In genomic region chr5:150700298-150700599, GRCh38 we compare ENCODE assay signal across 9 cellular contexts. TPM values are rescaled to one million over a fixed set of nuclear protein-coding genes. Genes with fewer than 3 reads are reported as not detected.
A peak's percentile ranks its signal among the peaks of the same experiment; 100 is the strongest.
DNase-seq lines count a peak whose midpoint lies in the region; ATAC-seq, FAIRE-seq and TF ChIP-seq lines count a peak whose summit lies in the region.
"Had no signal": no experiment of that assay in that cellular context is flagged by ENCODE, and none has a peak within 500 bp of the region (broad histone marks: within the 10 kb centered on the region; RNA-seq: fewer than 3 reads in every experiment).

No MANE protein-coding gene starts in this region.

- FAIRE-seq in bronchial epithelial cell (lab: Jason Lieb, UNC): no peak

- DNase-seq in Caco-2: no peak
- DNase-seq in bronchial epithelial cell (ENCODE audit: low read depth): no peak
- DNase-seq in naive thymus-derived CD8-positive, alpha-beta T cell: no peak
- no peak for DNase-seq in NK-92 treated with Interleukin-12 subunit alpha and Interleukin-12 subunit beta, amount 100 ng/mL, for 24 hours (lab: John Stamatoyannopoulos, UW)
- no peak for DNase-seq in NCI-H774 (lab: John Stamatoyannopoulos, UW)
- DNase-seq in SK-N-DZ (ENCODE audit: low spot score): no peak
- DNase-seq in stimulated activated CD4-positive, alpha-beta T cell treated with anti-CD3 and anti-CD28 coated beads, Interleukin-2, amount 100 ng/mL, for 24 hours: no peak

- POLR2A ChIA-PET in Caco-2 (lab: Charles Lee): interaction anchor here (0.6 to 1.7 kb wide), 9 partner anchors 17 to 140 kb away, joined by 3 to 15 read pairs (median 5); partner anchors contain the start of gene DCTN4
- POLR2A ChIA-PET in naive thymus-derived CD8-positive, alpha-beta T cell (lab: Charles Lee): interaction anchor here (0.6 to 2.4 kb wide), 14 partner anchors 9 to 1071 kb away, joined by 3 to 27 read pairs (median 8); partner anchors contain the start of genes CD74, DCTN4, G3BP1 and IRGM

- no peaks in the 10 kb centered on the region for H3K4me1 Mint-ChIP-seq in Caco-2 (ENCODE audit: low read depth, unreplicated experiment)
- H3K4me1 Mint-ChIP-seq in naive thymus-derived CD8-positive, alpha-beta T cell: peaks cover 0 to 7% (median under 1%) of the 10 kb centered on the region in 4 donors
- H3K4me1 Mint-ChIP-seq: neural crest cell had no signal

- intact Hi-C loops in Caco-2 (cut with micrococcal nuclease; ENCODE audit: unreplicated experiment): loop anchor here (1.0 to 10.0 kb wide), 3 partner anchors 139 to 245 kb away; partner anchors contain the start of gene IRGM

- peaks cover 34% of the 10 kb centered on the region for H3K36me3 Mint-ChIP-seq in Caco-2 (ENCODE audit: insufficient read depth, unreplicated experiment)
- H3K36me3 Mint-ChIP-seq in naive thymus-derived CD8-positive, alpha-beta T cell: peaks cover 0 to 40% (median 9%) of the 10 kb centered on the region in 3 donors

- peak overlapping the region; percentile 98 for H3K4me3 ChIP-seq in Caco-2 (ENCODE audit: low read depth, low read length)
- peak overlapping the region; percentile 94 for H3K4me3 ChIP-seq in bronchial epithelial cell (ENCODE audit: low read depth, low read length)

- H3K36me3 ChIP-seq in Caco-2 (ENCODE audit: control insufficient read depth, insufficient read depth, low read length) (peaks cover 3% of the 10 kb centered on the region), bronchial epithelial cell (ENCODE audit: control insufficient read depth, insufficient read depth, low read length) (peaks cover 14% of the 10 kb centered on the region)

- no peaks in the 10 kb centered on the region for H3K9me3 ChIP-seq in Caco-2

- TF ChIP-seq CTCF in Caco-2 (IDR thresholded peaks at IDR 0.05; ENCODE audit: insufficient read depth in 1 of 2, low read depth in 1 of 2, low read length in 1 of 2, severe bottlenecking in 1 of 2, unreplicated experiment in 1 of 2) (no peak), bronchial epithelial cell (IDR thresholded peaks at IDR 0.05; ENCODE audit: insufficient read depth, low read length, severe bottlenecking) (no peak)

- ATAC-seq in HG03095 (IDR thresholded peaks at IDR 0.05; ENCODE audit: unreplicated experiment): peak; percentile 3
- peak; percentile 0 to 11 for ATAC-seq in naive thymus-derived CD8-positive, alpha-beta T cell

- no peaks in the 10 kb centered on the region for H3K9me3 Mint-ChIP-seq in Caco-2 (ENCODE audit: unreplicated experiment)
- no peaks in the 10 kb centered on the region for H3K9me3 Mint-ChIP-seq in naive thymus-derived CD8-positive, alpha-beta T cell
- H3K9me3 Mint-ChIP-seq: neural crest cell had no signal

- no peak overlapping the region for H3K4me3 Mint-ChIP-seq in Caco-2 (ENCODE audit: unreplicated experiment)
- H3K4me3 Mint-ChIP-seq in naive thymus-derived CD8-positive, alpha-beta T cell: no peak overlapping the region
- H3K4me3 Mint-ChIP-seq: neural crest cell had no signal

- no peaks in the 10 kb centered on the region for H3K27me3 Mint-ChIP-seq in Caco-2 (ENCODE audit: insufficient read depth, unreplicated experiment)
- no peaks in the 10 kb centered on the region for H3K27me3 Mint-ChIP-seq in naive thymus-derived CD8-positive, alpha-beta T cell

- no peak overlapping the region for H3K27ac Mint-ChIP-seq in Caco-2 (ENCODE audit: unreplicated experiment)
- no peak overlapping the region for H3K27ac Mint-ChIP-seq in naive thymus-derived CD8-positive, alpha-beta T cell

- no peaks in the 10 kb centered on the region for H3K4me1 ChIP-seq in Caco-2

- H3K27me3 ChIP-seq in Caco-2 (replicated peaks; ENCODE audit: control insufficient read depth, insufficient read depth, low read length) (no peaks in the 10 kb centered on the region), bronchial epithelial cell (ENCODE audit: control insufficient read depth, insufficient read depth, low read length) (no peaks in the 10 kb centered on the region)

- no TSS peak for BruUV-seq in Caco-2 (replicated peaks; lab: Mats Ljungman, UMichigan)

- CTCF ChIA-PET in Caco-2 (lab: Charles Lee): interaction anchor here (0.6 to 2.6 kb wide), 9 partner anchors 14 to 250 kb away, joined by 3 to 18 read pairs (median 4); partner anchors contain the start of genes DCTN4 and SMIM3

RNA-seq across cellular contexts. Expression of gene RBM22, which starts 0.6 kb away (rescaled TPM):
- total RNA-seq in Caco-2 (2022) (55.3 TPM in 2 replicates), bronchial epithelial cell (13.7 and 16.4 TPM in 2 replicates)
- total RNA-seq in naive thymus-derived CD8-positive, alpha-beta T cell: 100 to 1,000 TPM; 102 to 103 TPM
- polyA plus RNA-seq in naive thymus-derived CD8-positive, alpha-beta T cell: 10 to 100 TPM; 51.4 to 57.0 (median 56.2) TPM
- polyA plus RNA-seq in SK-N-DZ (2014; cell fraction: cytosol; rRNA removed): 61.7 and 65.1 TPM in 2 replicates
- polyA plus RNA-seq in SK-N-DZ (2014; cell fraction: nucleus; rRNA removed): 49.1 and 63.4 TPM in 2 replicates

RNA-seq across cellular contexts. Expression of gene MYOZ3, which starts 39.2 kb away (rescaled TPM):
- total RNA-seq in Caco-2 (2022) (not detected in 2 replicates), bronchial epithelial cell (not detected in 2 replicates)
- total RNA-seq in naive thymus-derived CD8-positive, alpha-beta T cell: not detected
- under 1 TPM in 2 of 3 donors, not detected in 1; 0.05 to 0.19 TPM for polyA plus RNA-seq in naive thymus-derived CD8-positive, alpha-beta T cell
- polyA plus RNA-seq in SK-N-DZ (2014; cell fraction: cytosol; rRNA removed): 3.8 and 4.4 TPM in 2 replicates
- 1.5 and 4.4 TPM in 2 replicates for polyA plus RNA-seq in SK-N-DZ (2014; cell fraction: nucleus; rRNA removed)

RNA-seq across cellular contexts. Expression of gene DCTN4, which starts 58.6 kb away (rescaled TPM):
- total RNA-seq in Caco-2 (2022) (55.8 and 62.2 TPM in 2 replicates), bronchial epithelial cell (23.7 and 27.5 TPM in 2 replicates)
- 10 to 100 TPM; 44.1 to 49.4 TPM for total RNA-seq in naive thymus-derived CD8-positive, alpha-beta T cell
- 10 to 100 TPM in 1 of 3 donors, 1 to 10 TPM in 2; 8.1 to 11.5 (median 9.5) TPM for polyA plus RNA-seq in naive thymus-derived CD8-positive, alpha-beta T cell
- polyA plus RNA-seq in SK-N-DZ (2014; cell fraction: cytosol; rRNA removed): 53.0 and 55.7 TPM in 2 replicates
- 59.2 and 90.6 TPM in 2 replicates for polyA plus RNA-seq in SK-N-DZ (2014; cell fraction: nucleus; rRNA removed)

RNA-seq across cellular contexts. Expression of gene SYNPO, which starts 59.8 kb away (rescaled TPM):
- 22.4 and 25.1 TPM in 2 replicates for total RNA-seq in Caco-2 (2022)
- total RNA-seq in bronchial epithelial cell: 1.3 and 2.2 TPM in 2 replicates
- total RNA-seq in naive thymus-derived CD8-positive, alpha-beta T cell: under 1 TPM; 0.71 to 0.83 TPM
- polyA plus RNA-seq in naive thymus-derived CD8-positive, alpha-beta T cell: not detected
- polyA plus RNA-seq in SK-N-DZ (2014; cell fraction: cytosol; rRNA removed): 0.91 and 1.0 TPM in 2 replicates
- 0.82 and 1.4 TPM in 2 replicates for polyA plus RNA-seq in SK-N-DZ (2014; cell fraction: nucleus; rRNA removed)
